ENCODE assay signal across 8 cellular contexts in genomic region chr3:51386159-51386851, GRCh38. TPM values are rescaled to one million over a fixed set of nuclear protein-coding genes. Genes with fewer than 3 reads are reported as not detected.
A peak's percentile ranks its signal among the peaks of the same experiment; 100 is the strongest.
DNase-seq lines count a peak whose midpoint lies in the region; ATAC-seq and TF ChIP-seq lines count a peak whose summit lies in the region.

No MANE protein-coding gene starts in this region.

- H3K9ac ChIP-seq in parathyroid adenoma: no peak overlapping the region

- H3K27me3 ChIP-seq in Peyer's patch: no peaks in the 10 kb centered on the region
- no peaks in the 10 kb centered on the region for H3K27me3 ChIP-seq in parathyroid adenoma (ENCODE audit: control insufficient read depth, insufficient read depth, low read length)

- H3K4me3 ChIP-seq in GM08714 (ENCODE audit: low read length): peak overlapping the region; percentile 88
- H3K4me3 ChIP-seq in Peyer's patch: peak overlapping the region in 3 of 4 donors; percentile 77 to 92 (median 85)
- H3K4me3 ChIP-seq in epithelial cell of esophagus (ENCODE audit: low read length): peak overlapping the region; percentile 81
- H3K4me3 ChIP-seq in parathyroid adenoma (ENCODE audit: low read depth, low read length): peak overlapping the region; percentile 97

- no peak for TF ChIP-seq POLR2A in Peyer's patch (IDR thresholded peaks at IDR 0.05)

- TF ChIP-seq CTCF in Peyer's patch (IDR thresholded peaks at IDR 0.05): peak in 1 of 6 experiments; percentile 4
- TF ChIP-seq CTCF in epithelial cell of esophagus (IDR thresholded peaks at IDR 0.05; ENCODE audit: insufficient read depth, low read depth, low read length, missing control alignments): no peak
- no peak for TF ChIP-seq CTCF in parathyroid adenoma (IDR thresholded peaks at IDR 0.05)

- H3K4me1 ChIP-seq in Peyer's patch (peaks cover 0 to 53% (median 12%) of the 10 kb centered on the region in 4 donors), parathyroid adenoma (peaks cover 30% of the 10 kb centered on the region)

- H3K4me2 ChIP-seq in parathyroid adenoma (ENCODE audit: low read length): peak overlapping the region; percentile 71

- no peak for DNase-seq in Peyer's patch
- no peak for DNase-seq in epithelial cell of esophagus (ENCODE audit: low read depth)
- no peak for DNase-seq in NCI-H748 (lab: John Stamatoyannopoulos, UW; ENCODE audit: unreplicated experiment)
- no peak for DNase-seq in mesenteric fat pad (ENCODE audit: low spot score)

- H3K79me2 ChIP-seq in parathyroid adenoma: peaks cover 3% of the 10 kb centered on the region

- peak overlapping the region; percentile 87 to 94 (median 88) for H3K27ac ChIP-seq in Peyer's patch
- H3K27ac ChIP-seq in parathyroid adenoma: no peak overlapping the region

- peaks cover 0 to 14% (median 0%) of the 10 kb centered on the region in 3 donors for H3K36me3 ChIP-seq in Peyer's patch
- H3K36me3 ChIP-seq in parathyroid adenoma (ENCODE audit: control insufficient read depth, insufficient read depth, low read length): no peaks in the 10 kb centered on the region

- H3K9me3 ChIP-seq in Peyer's patch (no peaks in the 10 kb centered on the region), parathyroid adenoma (ENCODE audit: control insufficient read depth, low read length) (no peaks in the 10 kb centered on the region)

- no peak overlapping the region for H2AFZ ChIP-seq in parathyroid adenoma

- no peak for ATAC-seq in HG03135 (IDR thresholded peaks at IDR 0.05; ENCODE audit: unreplicated experiment)
- ATAC-seq in activated CD4-positive, CD25-positive, alpha-beta regulatory T cell treated with anti-CD3 and anti-CD28 coated beads, Interleukin-2, amount 50 U/mL, for 24 hours: no peak

RNA-seq across cellular contexts. Expression of gene MANF, which starts 1.2 kb away (rescaled TPM):
- total RNA-seq in Peyer's patch (10 to 100 TPM; 18.2 to 52.7 (median 26.4) TPM), mesenteric fat pad (87.8 TPM)

RNA-seq across cellular contexts. Expression of gene RBM15B, which starts 4.8 kb away (rescaled TPM):
- total RNA-seq in Peyer's patch (10 to 100 TPM; 23.1 to 34.6 (median 27.4) TPM), mesenteric fat pad (28.0 TPM)
